Comparison of ENCODE assay signal across 9 cellular contexts in genomic region chr17:37147301-37147812, GRCh38.
DNase-seq lines count a peak whose midpoint lies in the region; ATAC-seq and TF ChIP-seq lines count a peak whose summit lies in the region.
"Had no signal": no experiment of that assay in that cellular context is flagged by ENCODE, and none has a peak within 500 bp of the region (broad histone marks: within the 10 kb centered on the region; RNA-seq: fewer than 3 reads in every experiment).

No MANE protein-coding gene starts in this region.

- intact Hi-C loops in right lobe of liver (cut with DNase I): no loop called here
- intact Hi-C loops in dorsolateral prefrontal cortex (cut with DNase I): no loop called here
- intact Hi-C loops in uterus (cut with DNase I; ENCODE audit: low total_unique reads): no loop called here

- H3K27me3 ChIP-seq in right lobe of liver (no peaks in the 10 kb centered on the region), dorsolateral prefrontal cortex (no peaks in the 10 kb centered on the region), uterus (no peaks in the 10 kb centered on the region)
- H3K27me3 ChIP-seq: adrenal gland had no signal

- H3K27ac Mint-ChIP-seq in HFFc6: peak overlapping the region; percentile 0; the same call in 1 of the 2 replicates

- TF ChIP-seq POLR2A in right lobe of liver (IDR thresholded peaks at IDR 0.05): no peak
- no peak for TF ChIP-seq POLR2A in uterus (IDR thresholded peaks at IDR 0.05)

- no peaks in the 10 kb centered on the region for H3K9me3 Mint-ChIP-seq in HFFc6

- H3K36me3 Mint-ChIP-seq in HFFc6 (ENCODE audit: low read depth): no peaks in the 10 kb centered on the region

- H3K36me3 ChIP-seq in right lobe of liver (no peaks in the 10 kb centered on the region), uterus (no peaks in the 10 kb centered on the region)
- H3K36me3 ChIP-seq: adrenal gland had no signal

- TF ChIP-seq CTCF in GM12865 (IDR thresholded peaks at IDR 0.05; ENCODE audit: insufficient read depth, low read depth, low read length, missing control alignments) (no peak), HFFc6 (IDR thresholded peaks at IDR 0.05) (no peak), right lobe of liver (IDR thresholded peaks at IDR 0.05) (no peak), dorsolateral prefrontal cortex (IDR thresholded peaks at IDR 0.05 in 54 of 56, conservative IDR thresholded peaks at IDR 0.05 in 2 of 56; ENCODE audit: low read depth in 1 of 56, partially characterized antibody in 56 of 56) (no peak), uterus (IDR thresholded peaks at IDR 0.05) (no peak)

- H3K9me3 ChIP-seq in right lobe of liver: no peaks in the 10 kb centered on the region
- no peaks in the 10 kb centered on the region for H3K9me3 ChIP-seq in uterus
- H3K9me3 ChIP-seq: adrenal gland had no signal

- ATAC-seq in SK-N-SH treated with all-trans-retinoic acid at 6 μM for 48 hours (peak; percentile 52), right lobe of liver (peak; percentile 87 to 92 (median 92))

- peak; percentile 41 for DNase-seq in GM12865 (ENCODE audit: low read depth)
- DNase-seq in HFFc6: no peak
- no peak for DNase-seq in right lobe of liver
- no peak for DNase-seq in dorsolateral prefrontal cortex
- DNase-seq in NCI-H1436 treated with DMSO at 0.1 percent for 48 hours (lab: John Stamatoyannopoulos, UW): no peak
- DNase-seq in uterus: no peak
- DNase-seq in effector CD4-positive, alpha-beta T cell: no peak
- DNase-seq: adrenal gland had no signal

- H3K4me3 ChIP-seq in GM12865 (ENCODE audit: low read depth, low read length) (no peak overlapping the region), right lobe of liver (peak overlapping the region in 2 of 3 donors; percentile 12 to 34), dorsolateral prefrontal cortex (peak overlapping the region in 1 of 59 donors; percentile 6), uterus (no peak overlapping the region)
- H3K4me3 ChIP-seq: adrenal gland had no signal

- no peak overlapping the region for H3K4me3 Mint-ChIP-seq in HFFc6

- H3K4me1 ChIP-seq in right lobe of liver (peaks cover 0 to 14% (median 6%) of the 10 kb centered on the region in 4 donors), uterus (no peaks in the 10 kb centered on the region)
- H3K4me1 ChIP-seq: adrenal gland had no signal

- peaks cover 8% of the 10 kb centered on the region for H3K4me1 Mint-ChIP-seq in HFFc6 (ENCODE audit: low read depth)

- 24% methylated on average over 4 of the region's 4 CpGs for WGBS in right lobe of liver (ENCODE audit: insufficient coverage, low coverage, low lambda C conversion rate, missing lambda C conversion rate)

- no peaks in the 10 kb centered on the region for H3K27me3 Mint-ChIP-seq in HFFc6 (ENCODE audit: insufficient read depth)

- H3K27ac ChIP-seq in right lobe of liver (peak overlapping the region in 2 of 3 donors; percentile 41 to 43), dorsolateral prefrontal cortex (peak overlapping the region in 11 of 59 donors; percentile 2 to 40 (median 32)), uterus (no peak overlapping the region)
- H3K27ac ChIP-seq: adrenal gland had no signal

TF ChIP-seq in SK-N-SH treated with all-trans-retinoic acid at 6 μM for 48 hours, 23 proteins besides CTCF, POLR2A, EP300 and RAD21:
- TF ChIP-seq GLIS3 (CRISPR knock-in tag; IDR thresholded peaks at IDR 0.05): no peak
- no peak for TF ChIP-seq TOX (CRISPR knock-in tag; IDR thresholded peaks at IDR 0.05; ENCODE audit: borderline replicate concordance)
- no peak for TF ChIP-seq PATZ1 (CRISPR knock-in tag; IDR thresholded peaks at IDR 0.05; ENCODE audit: borderline replicate concordance)
- TF ChIP-seq ARNTL (CRISPR knock-in tag; IDR thresholded peaks at IDR 0.05; ENCODE audit: borderline replicate concordance, low read depth): no peak
- TF ChIP-seq RARB (CRISPR knock-in tag; IDR thresholded peaks at IDR 0.05): no peak
- TF ChIP-seq, protein P1, sequence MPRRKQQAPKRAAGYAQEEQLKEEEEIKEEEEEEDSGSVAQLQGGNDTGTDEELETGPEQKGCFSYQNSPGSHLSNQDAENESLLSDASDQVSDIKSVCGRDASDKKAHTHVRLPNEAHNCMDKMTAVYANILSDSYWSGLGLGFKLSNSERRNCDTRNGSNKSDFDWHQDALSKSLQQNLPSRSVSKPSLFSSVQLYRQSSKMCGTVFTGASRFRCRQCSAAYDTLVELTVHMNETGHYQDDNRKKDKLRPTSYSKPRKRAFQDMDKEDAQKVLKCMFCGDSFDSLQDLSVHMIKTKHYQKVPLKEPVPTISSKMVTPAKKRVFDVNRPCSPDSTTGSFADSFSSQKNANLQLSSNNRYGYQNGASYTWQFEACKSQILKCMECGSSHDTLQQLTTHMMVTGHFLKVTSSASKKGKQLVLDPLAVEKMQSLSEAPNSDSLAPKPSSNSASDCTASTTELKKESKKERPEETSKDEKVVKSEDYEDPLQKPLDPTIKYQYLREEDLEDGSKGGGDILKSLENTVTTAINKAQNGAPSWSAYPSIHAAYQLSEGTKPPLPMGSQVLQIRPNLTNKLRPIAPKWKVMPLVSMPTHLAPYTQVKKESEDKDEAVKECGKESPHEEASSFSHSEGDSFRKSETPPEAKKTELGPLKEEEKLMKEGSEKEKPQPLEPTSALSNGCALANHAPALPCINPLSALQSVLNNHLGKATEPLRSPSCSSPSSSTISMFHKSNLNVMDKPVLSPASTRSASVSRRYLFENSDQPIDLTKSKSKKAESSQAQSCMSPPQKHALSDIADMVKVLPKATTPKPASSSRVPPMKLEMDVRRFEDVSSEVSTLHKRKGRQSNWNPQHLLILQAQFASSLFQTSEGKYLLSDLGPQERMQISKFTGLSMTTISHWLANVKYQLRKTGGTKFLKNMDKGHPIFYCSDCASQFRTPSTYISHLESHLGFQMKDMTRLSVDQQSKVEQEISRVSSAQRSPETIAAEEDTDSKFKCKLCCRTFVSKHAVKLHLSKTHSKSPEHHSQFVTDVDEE (CRISPR knock-in tag; IDR thresholded peaks at IDR 0.05): no peak
- TF ChIP-seq ZNF565 (CRISPR knock-in tag; conservative IDR thresholded peaks at IDR 0.05; ENCODE audit: low read depth): no peak
- TF ChIP-seq ZNF8 (CRISPR knock-in tag; IDR thresholded peaks at IDR 0.05): no peak
- TF ChIP-seq BACH2 (CRISPR knock-in tag; IDR thresholded peaks at IDR 0.05; ENCODE audit: borderline replicate concordance): no peak
- TF ChIP-seq ZC3H10 (CRISPR knock-in tag; IDR thresholded peaks at IDR 0.05): no peak
- no peak for TF ChIP-seq ZNF70 (CRISPR knock-in tag; IDR thresholded peaks at IDR 0.05)
- no peak for TF ChIP-seq PPARA (CRISPR knock-in tag; IDR thresholded peaks at IDR 0.05; ENCODE audit: borderline replicate concordance)

Comparison
In these comparisons a context has a peak if more than half of its experiments do, and no peak if none do; other contexts are left out.
1. H3K4me3 ChIP-seq: peak in right lobe of liver (2 of 3); none in GM12865 (single experiment) and uterus (0 of 2).
2. H3K27ac ChIP-seq: peak in right lobe of liver (2 of 3); none in uterus (0 of 2).